29 cellular contexts compared by ENCODE assay signal in genomic region chr15:66999601-67000000, GRCh38.
"Had no signal": no experiment of that assay in that cellular context is flagged by ENCODE, and none has a peak within 500 bp of the region (broad histone marks: within the 10 kb centered on the region; RNA-seq: fewer than 3 reads in every experiment).

No MANE protein-coding gene starts in this region.

- FAIRE-seq: pancreas had no signal

- H3K4me1 ChIP-seq: pancreas, suprapubic skin, testis, transverse colon, upper lobe of left lung, uterus had no signal

- H3K4me2 ChIP-seq: smooth muscle cell had no signal

- H3K27me3 ChIP-seq: neutrophil, pancreas, spleen, suprapubic skin, testis, tibial artery, transverse colon, upper lobe of left lung, uterus had no signal

- ATAC-seq: naive thymus-derived CD8-positive, alpha-beta T cell; natural killer cell treated with Interleukin-12 subunit alpha and Interleukin-12 subunit beta and Interleukin-15 and Interleukin-18, amount 100 ng/mL, for 72 hours; pancreas; right cardiac atrium; sciatic nerve; stimulated activated memory B cell treated with anti-CD40 and anti-IgM and Interleukin-4, amounts not matched to agents 10 μg/mL and 1 μg/mL and 100 μg/mL, for 72 hours; stimulated activated naive CD8-positive, alpha-beta T cell treated with anti-CD3 and anti-CD28 coated beads, Interleukin-15, amount 100 ng/mL, for 72 hours; stimulated activated naive CD8-positive, alpha-beta T cell treated with anti-CD3 and anti-CD28 coated beads, Interleukin-15, Interleukin-2, amounts not matched to agents 100 U/mL and 50 U/mL, for 24 hours had no signal

- DNase-seq: naive B cell; naive thymus-derived CD8-positive, alpha-beta T cell; nephron progenitor cell; nucleus accumbens; pancreas; posterior cingulate gyrus; right cardiac atrium; spleen; stimulated activated CD4-positive, alpha-beta T cell treated with anti-CD3 and anti-CD28 coated beads, Interleukin-12 subunit alpha, Interleukin-12 subunit beta, amount 100 ng/mL, for 4 hours; stimulated activated CD4-positive, alpha-beta T cell treated with anti-CD3 and anti-CD28 coated beads, Interleukin-1b, Interleukin-23, amount 100 ng/mL, for 48 hours; stimulated activated CD4-positive, alpha-beta T cell treated with anti-CD3 and anti-CD28 coated beads, Interleukin-4, amount 100 ng/mL, for 1 hour; stimulated activated CD4-positive, alpha-beta T cell treated with anti-CD3 and anti-CD28 coated beads, Interleukin-4, amount 100 ng/mL, for 4 hours; stimulated activated CD8-positive, alpha-beta memory T cell treated with anti-CD3 and anti-CD28 coated beads, Interleukin-4, amount 100 ng/mL, for 48 hours; stimulated activated naive CD4-positive, alpha-beta T cell; stimulated activated naive CD8-positive, alpha-beta T cell treated with anti-CD3 and anti-CD28 coated beads, Interleukin-15, amount 100 ng/mL, for 72 hours; stimulated activated naive CD8-positive, alpha-beta T cell treated with anti-CD3 and anti-CD28 coated beads, Interleukin-15, Interleukin-2, amounts not matched to agents 100 U/mL and 50 U/mL, for 24 hours; substantia nigra; testis; tibial artery; transverse colon; upper lobe of left lung; uterus had no signal

- H3K27ac ChIP-seq: neutrophil, pancreas, skin epidermis, spleen, suprapubic skin, testis, tibial artery, transverse colon, upper lobe of left lung, uterus had no signal

- H3K4me3 ChIP-seq: pancreas, skin epidermis, smooth muscle cell, spleen, suprapubic skin, testis, tibial artery, transverse colon, upper lobe of left lung, uterus had no signal

- H3K9me3 ChIP-seq: neutrophil, pancreas, suprapubic skin, testis, tibial artery, transverse colon, upper lobe of left lung, uterus had no signal

- H3K36me3 ChIP-seq: neutrophil, pancreas, spleen, suprapubic skin, tibial artery, transverse colon, upper lobe of left lung, uterus had no signal
